ENCODE assay signal across 9 cellular contexts in genomic region chr13:51729853-51730553, GRCh38.
DNase-seq lines count a peak whose midpoint lies in the region; ATAC-seq and TF ChIP-seq lines count a peak whose summit lies in the region.
"Had no signal": no experiment of that assay in that cellular context is flagged by ENCODE, and none has a peak within 500 bp of the region (broad histone marks: within the 10 kb centered on the region; RNA-seq: fewer than 3 reads in every experiment).

No MANE protein-coding gene starts in this region.

- H3K36me3 Mint-ChIP-seq in GM23338 (ENCODE audit: low read depth), result peaks cover 11% of the 10 kb centered on the region; the same call in 2 of the 3 replicates

- H2AFZ ChIP-seq in GM23338, result no peak overlapping the region

- H4K20me1 ChIP-seq in GM23338 (replicated peaks; ENCODE audit: insufficient read depth), result peaks cover 3% of the 10 kb centered on the region; the same call in 1 of the 2 replicates

- H3K27ac ChIP-seq in SJSA1 (peak overlapping the region; percentile 99), GM23338 (ENCODE audit: low read depth) (no peak overlapping the region)

- DNase-seq in AG04449 (ENCODE audit: low read depth, low spot score) (peak; percentile 53), SJSA1 (ENCODE audit: low read depth in 1 of 2, low spot score in 2 of 2) (peak; percentile 81 to 93), pulmonary artery endothelial cell (ENCODE audit: low read depth, low spot score) (peak; percentile 40), superior temporal gyrus (ENCODE audit: extremely low spot score) (no peak), NCI-H446 (lab: John Stamatoyannopoulos, UW) (no peak), GM23338 (ENCODE audit: low spot score) (no peak)
- DNase-seq: NCI-H2029 had no signal

- TF ChIP-seq CTCF in AG04449 (IDR thresholded peaks at IDR 0.05; ENCODE audit: insufficient read depth, low read length, missing control alignments), result no peak
- TF ChIP-seq CTCF in GM23338 (conservative IDR thresholded peaks at IDR 0.05; ENCODE audit: low read depth in 2 of 2), result no peak

- H3K9me2 ChIP-seq in GM23338 (ENCODE audit: insufficient read depth), result no peaks in the 10 kb centered on the region

- H3K27me3 ChIP-seq in SJSA1 (replicated peaks) (no peaks in the 10 kb centered on the region), GM23338 (ENCODE audit: insufficient read depth) (no peaks in the 10 kb centered on the region)

- no peak overlapping the region for H3K27ac Mint-ChIP-seq in GM23338

- no peak overlapping the region for H3K4me2 ChIP-seq in GM23338

- ATAC-seq in esophagus mucosa, result peak; percentile 52
- ATAC-seq in GM23338, result no peak
- ATAC-seq in GM21423 (IDR thresholded peaks at IDR 0.05; ENCODE audit: unreplicated experiment), result no peak

- H3K79me2 ChIP-seq in GM23338 (replicated peaks; ENCODE audit: insufficient read depth), result no peaks in the 10 kb centered on the region

- H3K4me3 ChIP-seq in AG04449 (ENCODE audit: low read depth, low read length), result no peak overlapping the region
- H3K4me3 ChIP-seq in SJSA1, result peak overlapping the region; percentile 16
- no peak overlapping the region for H3K4me3 ChIP-seq in GM23338

- H3K27me3 Mint-ChIP-seq in GM23338 (ENCODE audit: insufficient read depth, low read depth, poor library complexity), result peaks cover 7% of the 10 kb centered on the region

- peaks cover 30% of the 10 kb centered on the region for H3K36me3 ChIP-seq in SJSA1
- 0 out of 2 replicates have a peak, but pooled peaks cover 4% of the 10 kb centered on the region for H3K36me3 ChIP-seq in GM23338 (ENCODE audit: insufficient read depth)

- peaks cover 69% of the 10 kb centered on the region for H3K4me1 ChIP-seq in SJSA1 (replicated peaks)
- H3K4me1 ChIP-seq in GM23338 (ENCODE audit: insufficient read depth), result no peaks in the 10 kb centered on the region; the same call in 1 of the 2 replicates

- no peaks in the 10 kb centered on the region for H3K9me3 Mint-ChIP-seq in GM23338

- H3K9me3 ChIP-seq in SJSA1 (replicated peaks), result no peaks in the 10 kb centered on the region

- POLR2A ChIA-PET in AG04449 (lab: Yijun Ruan, JAX), result interaction anchor here (0.8 to 2.1 kb wide), 2 partner anchors 277 to 279 kb away, joined by 4 to 11 read pairs; partner anchors contain the start of gene INTS6

- H3F3A ChIP-seq in GM23338 (replicated peaks; ENCODE audit: low read depth), result no peaks in the 10 kb centered on the region

- H3K4me1 Mint-ChIP-seq in GM23338, result peaks cover 8% of the 10 kb centered on the region

- no peak overlapping the region for H3K4me3 Mint-ChIP-seq in GM23338

- CTCF ChIA-PET in AG04449 (lab: Yijun Ruan, JAX), result interaction anchor here (0.8 to 2.5 kb wide), 6 partner anchors 15 to 286 kb away, joined by 3 to 15 read pairs (median 4); no protein-coding TSS in a partner anchor

TF ChIP-seq in GM23338, 12 proteins besides CTCF, POLR2A, EP300 and RAD21 (continues in another document):
- TF ChIP-seq CREB1 (CRISPR knock-in tag; IDR thresholded peaks at IDR 0.05; ENCODE audit: low read depth) (no peak), POLR2AphosphoS5 (IDR thresholded peaks at IDR 0.05; ENCODE audit: low read depth) (no peak), ZNF114 (CRISPR knock-in tag; IDR thresholded peaks at IDR 0.05) (no peak), STAT1 (IDR thresholded peaks at IDR 0.05; ENCODE audit: unreplicated experiment) (no peak), EZH2phosphoT487 (IDR thresholded peaks at IDR 0.05; ENCODE audit: unreplicated experiment) (no peak), JUNB (IDR thresholded peaks at IDR 0.05; ENCODE audit: unreplicated experiment) (no peak), EZH2 (IDR thresholded peaks at IDR 0.05; ENCODE audit: low read depth, unreplicated experiment) (no peak), REST (IDR thresholded peaks at IDR 0.05; ENCODE audit: unreplicated experiment) (no peak)
- TF ChIP-seq, protein P1, sequence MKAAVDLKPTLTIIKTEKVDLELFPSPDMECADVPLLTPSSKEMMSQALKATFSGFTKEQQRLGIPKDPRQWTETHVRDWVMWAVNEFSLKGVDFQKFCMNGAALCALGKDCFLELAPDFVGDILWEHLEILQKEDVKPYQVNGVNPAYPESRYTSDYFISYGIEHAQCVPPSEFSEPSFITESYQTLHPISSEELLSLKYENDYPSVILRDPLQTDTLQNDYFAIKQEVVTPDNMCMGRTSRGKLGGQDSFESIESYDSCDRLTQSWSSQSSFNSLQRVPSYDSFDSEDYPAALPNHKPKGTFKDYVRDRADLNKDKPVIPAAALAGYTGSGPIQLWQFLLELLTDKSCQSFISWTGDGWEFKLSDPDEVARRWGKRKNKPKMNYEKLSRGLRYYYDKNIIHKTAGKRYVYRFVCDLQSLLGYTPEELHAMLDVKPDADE (IDR thresholded peaks at IDR 0.05), result no peak

Comparison
In these comparisons a context has a peak if more than half of its experiments do, and no peak if none do; other contexts are left out.
1. DNase-seq: peak in AG04449 (single experiment), SJSA1 (2 of 2) and pulmonary artery endothelial cell (single experiment); none in superior temporal gyrus (single experiment), NCI-H446 (0 of 2) and GM23338 (single experiment).